In the genomic region with DNA sequence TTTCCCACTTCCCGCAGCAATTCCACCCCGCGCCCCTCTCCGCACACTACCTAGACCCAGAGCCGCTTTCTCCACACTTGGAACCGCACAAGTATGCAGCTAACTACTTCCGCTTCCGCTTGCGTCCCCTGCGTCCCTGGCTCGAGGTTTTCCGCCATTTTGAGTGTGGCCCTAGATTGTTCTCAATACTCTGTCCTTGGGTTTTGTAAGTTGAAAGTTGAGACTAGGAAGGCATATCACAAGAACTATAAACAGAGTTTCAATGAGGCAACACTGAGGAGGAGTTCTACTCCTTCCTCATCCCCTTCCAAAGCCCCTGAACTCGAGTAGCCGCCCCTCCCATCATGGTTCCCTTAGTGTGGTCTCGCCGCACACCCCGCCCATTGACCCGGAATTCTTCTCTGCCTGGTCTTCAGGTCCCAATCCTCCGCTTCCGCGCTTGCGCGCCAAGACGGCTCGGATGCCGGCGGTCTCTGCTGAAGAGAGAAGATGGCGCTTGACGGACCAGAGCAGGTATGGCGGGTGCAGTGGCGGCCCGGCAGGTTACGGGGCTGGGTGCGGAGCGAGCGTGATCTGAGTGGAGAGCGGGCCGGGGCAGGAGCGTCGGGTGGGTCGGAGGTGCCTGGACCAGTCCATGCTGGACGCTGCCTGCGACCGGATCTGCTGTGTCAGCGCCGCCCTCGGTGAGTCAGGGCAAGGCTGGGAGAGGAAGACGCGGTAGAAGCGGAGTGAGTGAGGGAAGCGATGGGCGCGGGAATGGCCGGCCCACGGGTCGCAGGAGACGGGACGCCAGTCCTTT, we compare ENCODE assay signal across 1 cellular context.
A peak's percentile ranks its signal among the peaks of the same experiment; 100 is the strongest.
TF ChIP-seq lines count a peak whose summit lies in the region.

A gene with protein sequence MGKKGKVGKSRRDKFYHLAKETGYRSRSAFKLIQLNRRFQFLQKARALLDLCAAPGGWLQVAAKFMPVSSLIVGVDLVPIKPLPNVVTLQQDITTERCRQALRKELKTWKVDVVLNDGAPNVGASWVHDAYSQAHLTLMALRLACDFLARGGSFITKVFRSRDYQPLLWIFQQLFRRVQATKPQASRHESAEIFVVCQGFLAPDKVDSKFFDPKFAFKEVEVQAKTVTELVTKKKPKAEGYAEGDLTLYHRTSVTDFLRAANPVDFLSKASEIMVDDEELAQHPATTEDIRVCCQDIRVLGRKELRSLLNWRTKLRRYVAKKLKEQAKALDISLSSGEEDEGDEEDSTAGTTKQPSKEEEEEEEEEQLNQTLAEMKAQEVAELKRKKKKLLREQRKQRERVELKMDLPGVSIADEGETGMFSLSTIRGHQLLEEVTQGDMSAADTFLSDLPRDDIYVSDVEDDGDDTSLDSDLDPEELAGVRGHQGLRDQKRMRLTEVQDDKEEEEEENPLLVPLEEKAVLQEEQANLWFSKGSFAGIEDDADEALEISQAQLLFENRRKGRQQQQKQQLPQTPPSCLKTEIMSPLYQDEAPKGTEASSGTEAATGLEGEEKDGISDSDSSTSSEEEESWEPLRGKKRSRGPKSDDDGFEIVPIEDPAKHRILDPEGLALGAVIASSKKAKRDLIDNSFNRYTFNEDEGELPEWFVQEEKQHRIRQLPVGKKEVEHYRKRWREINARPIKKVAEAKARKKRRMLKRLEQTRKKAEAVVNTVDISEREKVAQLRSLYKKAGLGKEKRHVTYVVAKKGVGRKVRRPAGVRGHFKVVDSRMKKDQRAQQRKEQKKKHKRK (minus strand): TSS at position 662 of the 799 bp plus-strand sequence. CDS start 761 bp downstream, outside the sequence.
PSMC5 (plus strand) TSS at position 430 of the 799 bp plus-strand sequence; CDS start at position 490, 60 bp downstream.

TF ChIP-seq in HepG2, 621 proteins besides CTCF, POLR2A, EP300 and RAD21 (continued from another document and continues in another):
- peak; percentile 95 for TF ChIP-seq ZNF574 (CRISPR knock-in tag; IDR thresholded peaks at IDR 0.05)
- TF ChIP-seq ZNF335 (CRISPR knock-in tag; IDR thresholded peaks at IDR 0.05): peak; percentile 50
- TF ChIP-seq FIP1L1 (IDR thresholded peaks at IDR 0.05; ENCODE audit: borderline replicate concordance, insufficient read depth, low read depth, low read length): peak; percentile 9; the same call in 1 of the 2 replicates
- TF ChIP-seq, protein P1, sequence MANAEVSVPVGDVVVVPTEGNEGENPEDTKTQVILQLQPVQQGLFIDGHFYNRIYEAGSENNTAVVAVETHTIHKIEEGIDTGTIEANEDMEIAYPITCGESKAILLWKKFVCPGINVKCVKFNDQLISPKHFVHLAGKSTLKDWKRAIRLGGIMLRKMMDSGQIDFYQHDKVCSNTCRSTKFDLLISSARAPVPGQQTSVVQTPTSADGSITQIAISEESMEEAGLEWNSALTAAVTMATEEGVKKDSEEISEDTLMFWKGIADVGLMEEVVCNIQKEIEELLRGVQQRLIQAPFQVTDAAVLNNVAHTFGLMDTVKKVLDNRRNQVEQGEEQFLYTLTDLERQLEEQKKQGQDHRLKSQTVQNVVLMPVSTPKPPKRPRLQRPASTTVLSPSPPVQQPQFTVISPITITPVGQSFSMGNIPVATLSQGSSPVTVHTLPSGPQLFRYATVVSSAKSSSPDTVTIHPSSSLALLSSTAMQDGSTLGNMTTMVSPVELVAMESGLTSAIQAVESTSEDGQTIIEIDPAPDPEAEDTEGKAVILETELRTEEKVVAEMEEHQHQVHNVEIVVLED (CRISPR knock-in tag; IDR thresholded peaks at IDR 0.05; ENCODE audit: borderline replicate concordance): peak; percentile 100
- TF ChIP-seq, protein P2, sequence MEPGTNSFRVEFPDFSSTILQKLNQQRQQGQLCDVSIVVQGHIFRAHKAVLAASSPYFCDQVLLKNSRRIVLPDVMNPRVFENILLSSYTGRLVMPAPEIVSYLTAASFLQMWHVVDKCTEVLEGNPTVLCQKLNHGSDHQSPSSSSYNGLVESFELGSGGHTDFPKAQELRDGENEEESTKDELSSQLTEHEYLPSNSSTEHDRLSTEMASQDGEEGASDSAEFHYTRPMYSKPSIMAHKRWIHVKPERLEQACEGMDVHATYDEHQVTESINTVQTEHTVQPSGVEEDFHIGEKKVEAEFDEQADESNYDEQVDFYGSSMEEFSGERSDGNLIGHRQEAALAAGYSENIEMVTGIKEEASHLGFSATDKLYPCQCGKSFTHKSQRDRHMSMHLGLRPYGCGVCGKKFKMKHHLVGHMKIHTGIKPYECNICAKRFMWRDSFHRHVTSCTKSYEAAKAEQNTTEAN (CRISPR knock-in tag; conservative IDR thresholded peaks at IDR 0.05): peak; percentile 29
- TF ChIP-seq, protein P3, sequence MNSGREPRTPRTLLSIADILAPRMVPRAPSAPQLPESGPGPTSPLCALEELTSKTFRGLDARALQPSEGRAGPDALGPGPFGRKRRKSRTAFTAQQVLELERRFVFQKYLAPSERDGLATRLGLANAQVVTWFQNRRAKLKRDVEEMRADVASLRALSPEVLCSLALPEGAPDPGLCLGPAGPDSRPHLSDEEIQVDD (CRISPR knock-in tag; IDR thresholded peaks at IDR 0.05; ENCODE audit: borderline replicate concordance): no peak; the same call in 1 of the 2 replicates
- TF ChIP-seq ZNF615 (CRISPR knock-in tag; IDR thresholded peaks at IDR 0.05; ENCODE audit: borderline replicate concordance): no peak
- peak; percentile 94 for TF ChIP-seq ZNF343 (CRISPR knock-in tag; IDR thresholded peaks at IDR 0.05)
- TF ChIP-seq ERF (CRISPR knock-in tag; IDR thresholded peaks at IDR 0.05): peak; percentile 95
- peak; percentile 73; the same call in 1 of the 2 replicates for TF ChIP-seq KLF11 (CRISPR knock-in tag; IDR thresholded peaks at IDR 0.05)
- TF ChIP-seq RXRB (CRISPR knock-in tag; IDR thresholded peaks at IDR 0.05; ENCODE audit: borderline replicate concordance): peak; percentile 8
- TF ChIP-seq FOXC1 (CRISPR knock-in tag; IDR thresholded peaks at IDR 0.05; ENCODE audit: borderline replicate concordance): peak; percentile 92
- TF ChIP-seq SSRP1 (CRISPR knock-in tag; IDR thresholded peaks at IDR 0.05): no peak
- peak; percentile 65; the same call in 1 of the 2 replicates for TF ChIP-seq ESRRA (CRISPR knock-in tag; IDR thresholded peaks at IDR 0.05; ENCODE audit: low read depth)
- TF ChIP-seq, protein P4, sequence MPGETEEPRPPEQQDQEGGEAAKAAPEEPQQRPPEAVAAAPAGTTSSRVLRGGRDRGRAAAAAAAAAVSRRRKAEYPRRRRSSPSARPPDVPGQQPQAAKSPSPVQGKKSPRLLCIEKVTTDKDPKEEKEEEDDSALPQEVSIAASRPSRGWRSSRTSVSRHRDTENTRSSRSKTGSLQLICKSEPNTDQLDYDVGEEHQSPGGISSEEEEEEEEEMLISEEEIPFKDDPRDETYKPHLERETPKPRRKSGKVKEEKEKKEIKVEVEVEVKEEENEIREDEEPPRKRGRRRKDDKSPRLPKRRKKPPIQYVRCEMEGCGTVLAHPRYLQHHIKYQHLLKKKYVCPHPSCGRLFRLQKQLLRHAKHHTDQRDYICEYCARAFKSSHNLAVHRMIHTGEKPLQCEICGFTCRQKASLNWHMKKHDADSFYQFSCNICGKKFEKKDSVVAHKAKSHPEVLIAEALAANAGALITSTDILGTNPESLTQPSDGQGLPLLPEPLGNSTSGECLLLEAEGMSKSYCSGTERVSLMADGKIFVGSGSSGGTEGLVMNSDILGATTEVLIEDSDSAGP (CRISPR knock-in tag; IDR thresholded peaks at IDR 0.05; ENCODE audit: borderline replicate concordance): peak; percentile 94
- TF ChIP-seq U2AF1 (optimal IDR thresholded peaks at IDR 0.05; ENCODE audit: low read depth, low read length): peak; percentile 69
- TF ChIP-seq ZNF441 (CRISPR knock-in tag; IDR thresholded peaks at IDR 0.05; ENCODE audit: borderline replicate concordance): peak; percentile 27; the same call in 1 of the 2 replicates
- 0 out of 2 replicates have a peak, but pooled peaks have one; percentile 42 for TF ChIP-seq NR1H2 (CRISPR knock-in tag; IDR thresholded peaks at IDR 0.05; ENCODE audit: borderline replicate concordance, low read depth)
- peak; percentile 78; the same call in 1 of the 2 replicates for TF ChIP-seq ZKSCAN5 (CRISPR knock-in tag; IDR thresholded peaks at IDR 0.05)
- peak; percentile 82 for TF ChIP-seq XRCC5 (optimal IDR thresholded peaks at IDR 0.05; ENCODE audit: low read length)
- TF ChIP-seq ZBTB3 (CRISPR knock-in tag; IDR thresholded peaks at IDR 0.05; ENCODE audit: borderline replicate concordance, low read depth): peak; percentile 94; the same call in 1 of the 2 replicates
- TF ChIP-seq CBX2 (IDR thresholded peaks at IDR 0.05; ENCODE audit: low read depth, low read length): no peak
- TF ChIP-seq CBX2 (CRISPR knock-in tag; IDR thresholded peaks at IDR 0.05; ENCODE audit: low read depth): peak; percentile 89; the same call in 1 of the 2 replicates
- TF ChIP-seq ONECUT2 (CRISPR knock-in tag; IDR thresholded peaks at IDR 0.05): no peak
- TF ChIP-seq TRIM24 (CRISPR knock-in tag; IDR thresholded peaks at IDR 0.05): no peak
- peak; percentile 13; the same call in 1 of the 2 replicates for TF ChIP-seq KDM6A (CRISPR knock-in tag; IDR thresholded peaks at IDR 0.05; ENCODE audit: low read depth)
- no peak; the same call in 1 of the 2 replicates for TF ChIP-seq IRF9 (CRISPR knock-in tag; IDR thresholded peaks at IDR 0.05; ENCODE audit: borderline replicate concordance)
- TF ChIP-seq MTF2 (CRISPR knock-in tag; IDR thresholded peaks at IDR 0.05; ENCODE audit: borderline replicate concordance): no peak; the same call in 1 of the 2 replicates
- peak; percentile 48; the same call in 1 of the 2 replicates for TF ChIP-seq GATAD2A (CRISPR knock-in tag; IDR thresholded peaks at IDR 0.05)
- peak; percentile 94 for TF ChIP-seq MAFG (CRISPR knock-in tag; IDR thresholded peaks at IDR 0.05)
- no peak for TF ChIP-seq LCORL (IDR thresholded peaks at IDR 0.05)
- peak; percentile 74; the same call in 1 of the 2 replicates for TF ChIP-seq LCORL (CRISPR knock-in tag; IDR thresholded peaks at IDR 0.05)
- peak; percentile 74 for TF ChIP-seq SP2 (CRISPR knock-in tag; IDR thresholded peaks at IDR 0.05)
- TF ChIP-seq TAF1 (CRISPR knock-in tag; IDR thresholded peaks at IDR 0.05): peak; percentile 94
- TF ChIP-seq RBAK (CRISPR knock-in tag; IDR thresholded peaks at IDR 0.05): no peak; the same call in 1 of the 2 replicates
- TF ChIP-seq, protein P5, sequence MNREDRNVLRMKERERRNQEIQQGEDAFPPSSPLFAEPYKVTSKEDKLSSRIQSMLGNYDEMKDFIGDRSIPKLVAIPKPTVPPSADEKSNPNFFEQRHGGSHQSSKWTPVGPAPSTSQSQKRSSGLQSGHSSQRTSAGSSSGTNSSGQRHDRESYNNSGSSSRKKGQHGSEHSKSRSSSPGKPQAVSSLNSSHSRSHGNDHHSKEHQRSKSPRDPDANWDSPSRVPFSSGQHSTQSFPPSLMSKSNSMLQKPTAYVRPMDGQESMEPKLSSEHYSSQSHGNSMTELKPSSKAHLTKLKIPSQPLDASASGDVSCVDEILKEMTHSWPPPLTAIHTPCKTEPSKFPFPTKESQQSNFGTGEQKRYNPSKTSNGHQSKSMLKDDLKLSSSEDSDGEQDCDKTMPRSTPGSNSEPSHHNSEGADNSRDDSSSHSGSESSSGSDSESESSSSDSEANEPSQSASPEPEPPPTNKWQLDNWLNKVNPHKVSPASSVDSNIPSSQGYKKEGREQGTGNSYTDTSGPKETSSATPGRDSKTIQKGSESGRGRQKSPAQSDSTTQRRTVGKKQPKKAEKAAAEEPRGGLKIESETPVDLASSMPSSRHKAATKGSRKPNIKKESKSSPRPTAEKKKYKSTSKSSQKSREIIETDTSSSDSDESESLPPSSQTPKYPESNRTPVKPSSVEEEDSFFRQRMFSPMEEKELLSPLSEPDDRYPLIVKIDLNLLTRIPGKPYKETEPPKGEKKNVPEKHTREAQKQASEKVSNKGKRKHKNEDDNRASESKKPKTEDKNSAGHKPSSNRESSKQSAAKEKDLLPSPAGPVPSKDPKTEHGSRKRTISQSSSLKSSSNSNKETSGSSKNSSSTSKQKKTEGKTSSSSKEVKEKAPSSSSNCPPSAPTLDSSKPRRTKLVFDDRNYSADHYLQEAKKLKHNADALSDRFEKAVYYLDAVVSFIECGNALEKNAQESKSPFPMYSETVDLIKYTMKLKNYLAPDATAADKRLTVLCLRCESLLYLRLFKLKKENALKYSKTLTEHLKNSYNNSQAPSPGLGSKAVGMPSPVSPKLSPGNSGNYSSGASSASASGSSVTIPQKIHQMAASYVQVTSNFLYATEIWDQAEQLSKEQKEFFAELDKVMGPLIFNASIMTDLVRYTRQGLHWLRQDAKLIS (CRISPR knock-in tag; IDR thresholded peaks at IDR 0.05): no peak; the same call in 1 of the 2 replicates
- TF ChIP-seq HNF4A (CRISPR knock-in tag; IDR thresholded peaks at IDR 0.05): 0 out of 2 replicates have a peak, but pooled peaks have one; percentile 12
- TF ChIP-seq TRIM22 (IDR thresholded peaks at IDR 0.05): no peak
- TF ChIP-seq ARNTL (CRISPR knock-in tag; IDR thresholded peaks at IDR 0.05): peak; percentile 80
- TF ChIP-seq NCOA1 (CRISPR knock-in tag; IDR thresholded peaks at IDR 0.05): peak; percentile 79; the same call in 1 of the 2 replicates
